In genomic region chr2:113157108-113157896, GRCh38 we compare ENCODE assay signal across 8 cellular contexts. TPM values are rescaled to one million over a fixed set of nuclear protein-coding genes. Genes with fewer than 3 reads are reported as not detected.
A peak's percentile ranks its signal among the peaks of the same experiment; 100 is the strongest.
DNase-seq lines count a peak whose midpoint lies in the region; ATAC-seq, FAIRE-seq and TF ChIP-seq lines count a peak whose summit lies in the region.

No MANE protein-coding gene starts in this region.

- H3K9me3 ChIP-seq in IMR-90 (ENCODE audit: control insufficient read depth, insufficient read depth, low read length) = no peaks in the 10 kb centered on the region
- H3K9me3 ChIP-seq in endothelial cell of umbilical vein (replicated peaks; ENCODE audit: control insufficient read depth, insufficient read depth, low read length) = no peaks in the 10 kb centered on the region

- H3K9me1 ChIP-seq in IMR-90 (ENCODE audit: insufficient read depth, low read length) (no peaks in the 10 kb centered on the region), endothelial cell of umbilical vein (replicated peaks; ENCODE audit: control insufficient read depth, extremely low read depth, insufficient read depth, low read length) (no peaks in the 10 kb centered on the region)

- CTCF ChIA-PET in IMR-90 (lab: Yijun Ruan, JAX) (interaction anchor here (0.5 to 1.7 kb wide), 2 partner anchors 15 to 232 kb away, joined by 3 to 4 read pairs; no protein-coding TSS in a partner anchor), endothelial cell of umbilical vein (lab: Charles Lee) (interaction anchor here (1.4 to 2.7 kb wide), 4 partner anchors 19 to 213 kb away, joined by 3 to 29 read pairs (median 14); no protein-coding TSS in a partner anchor)

- H3K27ac ChIP-seq in IMR-90 (ENCODE audit: insufficient read depth, low read length) = no peak overlapping the region
- H3K27ac ChIP-seq in endothelial cell of umbilical vein (ENCODE audit: insufficient read depth, low read depth, low read length) = no peak overlapping the region

- peak overlapping the region; percentile 63 for H2AFZ ChIP-seq in IMR-90 (replicated peaks; ENCODE audit: low read length, poor library complexity)
- peak overlapping the region; percentile 4 for H2AFZ ChIP-seq in endothelial cell of umbilical vein (ENCODE audit: low read depth, low read length)

- DNase-seq in AG20443 (ENCODE audit: low spot score) (peak; percentile 68), IMR-90 (no peak), endothelial cell of umbilical vein (ENCODE audit: low read depth, low spot score) (no peak), SW 1271 (lab: John Stamatoyannopoulos, UW) (no peak), cerebellar nuclear complex (lab: John Stamatoyannopoulos, UW) (no peak)
- DNase-seq in activated CD4-positive, alpha-beta T cell treated with anti-CD3 and anti-CD28 coated beads for 4 hours = peak; percentile 46 to 55
- DNase-seq in naive thymus-derived CD8-positive, alpha-beta T cell = peak in 6 of 10 donors; percentile 30 to 59 (median 50)

- H2BK5ac ChIP-seq in IMR-90 (ENCODE audit: low read depth, low read length, poor library complexity, severe bottlenecking) = no peak overlapping the region

- H4K91ac ChIP-seq in IMR-90 (ENCODE audit: insufficient read depth, low read depth, low read length) = no peak overlapping the region

- no peak overlapping the region for H4K5ac ChIP-seq in IMR-90 (ENCODE audit: low read depth, low read length)

- no peak overlapping the region for H2BK120ac ChIP-seq in IMR-90 (ENCODE audit: low read depth, low read length)

- no peak overlapping the region for H3K14ac ChIP-seq in IMR-90 (replicated peaks; ENCODE audit: low read depth, low read length)

- POLR2A ChIA-PET in IMR-90 (lab: Charles Lee; ENCODE audit: unreplicated experiment) = no interaction called here
- POLR2A ChIA-PET in endothelial cell of umbilical vein (lab: Charles Lee) = no interaction called here
- POLR2A ChIA-PET in naive thymus-derived CD8-positive, alpha-beta T cell (lab: Charles Lee) = interaction anchor here (0.6 to 14.7 kb wide), 6 partner anchors 17 to 97 kb away, joined by 3 to 318 read pairs (median 5); partner anchors contain the start of gene PSD4

- H3K36me3 ChIP-seq in IMR-90 (ENCODE audit: control insufficient read depth, insufficient read depth, low read length) (no peaks in the 10 kb centered on the region), endothelial cell of umbilical vein (ENCODE audit: control insufficient read depth in 2 of 2, extremely low read depth in 1 of 2, insufficient read depth in 2 of 2, low read length in 2 of 2) (no peaks in the 10 kb centered on the region)

- H4K20me1 ChIP-seq in IMR-90 (ENCODE audit: insufficient read depth, low read length) (no peaks in the 10 kb centered on the region), endothelial cell of umbilical vein (replicated peaks; ENCODE audit: control insufficient read depth, extremely low read depth, insufficient read depth, low read length) (no peaks in the 10 kb centered on the region)

- no peaks in the 10 kb centered on the region for H3K36me3 Mint-ChIP-seq in naive thymus-derived CD8-positive, alpha-beta T cell

- dilution Hi-C loops in IMR-90 (cut with HindIII; ENCODE audit: low sequenced_read_pairs, unreplicated experiment) = no loop called here
- dilution Hi-C loops in endothelial cell of umbilical vein (cut with MboI; ENCODE audit: extremely low pct_ligation_motif_present, low sequenced_read_pairs) = no loop called here

- H3K27me3 Mint-ChIP-seq in naive thymus-derived CD8-positive, alpha-beta T cell = no peaks in the 10 kb centered on the region

- in situ Hi-C loops in IMR-90 (cut with MboI; ENCODE audit: low sequenced_read_pairs) = no loop called here

- peaks cover 23% of the 10 kb centered on the region for H3K27me3 ChIP-seq in IMR-90 (ENCODE audit: control insufficient read depth, insufficient read depth, low read length)
- peaks cover 32 to 36% of the 10 kb centered on the region in 2 experiments for H3K27me3 ChIP-seq in endothelial cell of umbilical vein (ENCODE audit: control insufficient read depth in 2 of 2, insufficient read depth in 2 of 2, low read length in 2 of 2)

- H3K4me1 ChIP-seq in IMR-90 (ENCODE audit: control insufficient read depth, insufficient read depth, low read length) (no peaks in the 10 kb centered on the region; the same call in 1 of the 2 replicates), endothelial cell of umbilical vein (ENCODE audit: control insufficient read depth, extremely low read depth, insufficient read depth, low read length) (peaks cover 6% of the 10 kb centered on the region)

- peaks cover 9 to 34% (median 26%) of the 10 kb centered on the region in 4 donors for H3K4me1 Mint-ChIP-seq in naive thymus-derived CD8-positive, alpha-beta T cell

- peak; percentile 63 for ATAC-seq in GM19372 (IDR thresholded peaks at IDR 0.05; ENCODE audit: low read depth, unreplicated experiment)
- ATAC-seq in IMR-90 (ENCODE audit: low read depth) = peak; percentile 54
- peak; percentile 87 for ATAC-seq in naive thymus-derived CD8-positive, alpha-beta T cell

- intact Hi-C loops in IMR-90 (cut with micrococcal nuclease) (no loop called here), endothelial cell of umbilical vein (cut with micrococcal nuclease) (no loop called here)

- H2BK20ac ChIP-seq in IMR-90 (ENCODE audit: low read depth, low read length) = no peak overlapping the region

- TF ChIP-seq RAD21 in IMR-90 (IDR thresholded peaks at IDR 0.05; ENCODE audit: low read length) = no peak

- H3K4me3 Mint-ChIP-seq in naive thymus-derived CD8-positive, alpha-beta T cell = peak overlapping the region; percentile 83 to 93 (median 87)

- H3K9ac ChIP-seq in IMR-90 (ENCODE audit: low read depth, low read length) = no peak overlapping the region
- no peak overlapping the region for H3K9ac ChIP-seq in endothelial cell of umbilical vein (replicated peaks; ENCODE audit: extremely low read depth, insufficient read depth, low read length)

- H3K56ac ChIP-seq in IMR-90 (ENCODE audit: extremely low read depth, insufficient read depth, low read length) = no peak overlapping the region

- no peak overlapping the region for H3K4ac ChIP-seq in IMR-90 (ENCODE audit: low read depth, low read length)

- no peak overlapping the region for H3K23ac ChIP-seq in IMR-90 (ENCODE audit: low read depth, low read length)

- no peak overlapping the region for H4K8ac ChIP-seq in IMR-90 (ENCODE audit: low read depth in 2 of 2, low read length in 2 of 2)

- H3K79me1 ChIP-seq in IMR-90 (ENCODE audit: low read depth in 1 of 2, low read length in 2 of 2) = no peaks in the 10 kb centered on the region

- no peak for FAIRE-seq in endothelial cell of umbilical vein (lab: Jason Lieb, UNC)

- no peaks in the 10 kb centered on the region for H3K79me2 ChIP-seq in endothelial cell of umbilical vein (ENCODE audit: control insufficient read depth, insufficient read depth, low read length)

- H3K4me3 ChIP-seq in IMR-90 (ENCODE audit: insufficient read depth, low read depth, low read length) (peak overlapping the region; percentile 16; the same call in 1 of the 2 replicates), endothelial cell of umbilical vein (replicated peaks in 1 of 3; ENCODE audit: insufficient read depth in 1 of 3, low read depth in 1 of 3, low read length in 3 of 3) (no peak overlapping the region)

- H2AK9ac ChIP-seq in IMR-90 (replicated peaks; ENCODE audit: low read depth, low read length, poor library complexity) = no peak overlapping the region

- no peaks in the 10 kb centered on the region for H3K9me3 Mint-ChIP-seq in naive thymus-derived CD8-positive, alpha-beta T cell

- peak overlapping the region in 9 of 10 donors; percentile 81 to 96 (median 91) for H3K27ac Mint-ChIP-seq in naive thymus-derived CD8-positive, alpha-beta T cell

- TF ChIP-seq CTCF in IMR-90 (conservative IDR thresholded peaks at IDR 0.05; ENCODE audit: low read depth, low read length) (no peak), endothelial cell of umbilical vein (IDR thresholded peaks at IDR 0.05; ENCODE audit: extremely low read depth in 1 of 2, insufficient read depth in 1 of 2, low read depth in 1 of 2, low read length in 2 of 2) (no peak)

- H3K4me2 ChIP-seq in IMR-90 (ENCODE audit: low read depth, low read length) (no peak overlapping the region), endothelial cell of umbilical vein (ENCODE audit: insufficient read depth, low read length) (peak overlapping the region; percentile 8)

- H2AK5ac ChIP-seq in IMR-90 (ENCODE audit: low read depth, low read length) = no peak overlapping the region

- no peak overlapping the region for H3K18ac ChIP-seq in IMR-90 (ENCODE audit: low read depth, low read length)

- 10% methylated on average over 25 of the region's 92 CpGs; no CpG with 5 or more reads in 1 of the 2 experiments for WGBS in IMR-90 (ENCODE audit: extremely low coverage in 2 of 2, insufficient read length in 1 of 2), 2 experiments

- H2BK15ac ChIP-seq in IMR-90 (ENCODE audit: low read depth, low read length) = no peak overlapping the region

- no peak for TF ChIP-seq POLR2A in IMR-90 (IDR thresholded peaks at IDR 0.05; ENCODE audit: low read depth, low read length)
- no peak for TF ChIP-seq POLR2A in endothelial cell of umbilical vein (IDR thresholded peaks at IDR 0.05; ENCODE audit: low read depth, low read length)

- BruUV-seq in IMR-90 (replicated peaks; lab: Mats Ljungman, UMichigan) (no TSS peak), endothelial cell of umbilical vein (replicated peaks; lab: Mats Ljungman, UMichigan) (no TSS peak)

RNA-seq across cellular contexts. Expression of gene PSD4, which starts 16.5 kb away (rescaled TPM):
- total RNA-seq in IMR-90 (2012; rRNA removed) (0.28 and 0.36 TPM in 2 replicates), endothelial cell of umbilical vein (0.09 and 0.24 TPM in 2 replicates)
- polyA plus RNA-seq in IMR-90 (2012; rRNA removed) (0.55 and 0.70 TPM in 2 replicates), endothelial cell of umbilical vein (0.01 TPM in 1 of 2 replicates, not detected in the other)
- polyA plus RNA-seq in IMR-90 (2012; cell fraction: cytosol; rRNA removed) = 0.48 and 0.76 TPM in 2 replicates
- 0.66 and 0.72 TPM in 2 replicates for polyA plus RNA-seq in IMR-90 (2012; cell fraction: nucleus; rRNA removed; ENCODE audit: low replicate concordance)
- 0.04 and 0.08 TPM in 2 replicates for polyA plus RNA-seq in endothelial cell of umbilical vein (2011; cell fraction: cytosol; rRNA removed)
- 0.04 and 0.07 TPM in 2 replicates for polyA plus RNA-seq in endothelial cell of umbilical vein (2011; cell fraction: nucleus; rRNA removed)
- 0.04 and 0.05 TPM in 2 replicates for polyA plus RNA-seq in endothelial cell of umbilical vein (2012)
- 0.74 TPM in 1 of 2 replicates, not detected in the other for polyA minus RNA-seq in endothelial cell of umbilical vein
- polyA minus RNA-seq in endothelial cell of umbilical vein (2011; cell fraction: cytosol; rRNA and poly(A)+ RNA removed) = 1.7 TPM
- polyA minus RNA-seq in endothelial cell of umbilical vein (2011; cell fraction: nucleus; rRNA and poly(A)+ RNA removed) = 0.14 TPM in 1 of 2 replicates, not detected in the other
- total RNA-seq in naive thymus-derived CD8-positive, alpha-beta T cell = 100 to 1,000 TPM; 118 to 124 TPM
- polyA plus RNA-seq in naive thymus-derived CD8-positive, alpha-beta T cell = 10 to 100 TPM; 22.8 to 44.1 (median 29.9) TPM

RNA-seq across cellular contexts. Expression of gene IL1RN, which starts 29.9 kb away (rescaled TPM):
- total RNA-seq in IMR-90 (2012; rRNA removed) (not detected in 2 replicates), endothelial cell of umbilical vein (not detected in 2 replicates)
- polyA plus RNA-seq in IMR-90 (2012; rRNA removed) (not detected in 2 replicates), endothelial cell of umbilical vein (not detected in 2 replicates)
- polyA plus RNA-seq in IMR-90 (2012; cell fraction: cytosol; rRNA removed) = not detected in 2 replicates
- polyA plus RNA-seq in IMR-90 (2012; cell fraction: nucleus; rRNA removed; ENCODE audit: low replicate concordance) = not detected in 2 replicates
- not detected in 2 replicates for polyA plus RNA-seq in endothelial cell of umbilical vein (2011; cell fraction: cytosol; rRNA removed)
- not detected in 2 replicates for polyA plus RNA-seq in endothelial cell of umbilical vein (2011; cell fraction: nucleus; rRNA removed)
- polyA plus RNA-seq in endothelial cell of umbilical vein (2012) = not detected in 2 replicates
- polyA minus RNA-seq in endothelial cell of umbilical vein = not detected in 2 replicates
- polyA minus RNA-seq in endothelial cell of umbilical vein (2011; cell fraction: cytosol; rRNA and poly(A)+ RNA removed) = not detected
- not detected in 2 replicates for polyA minus RNA-seq in endothelial cell of umbilical vein (2011; cell fraction: nucleus; rRNA and poly(A)+ RNA removed)
- total RNA-seq in naive thymus-derived CD8-positive, alpha-beta T cell = 1 to 10 TPM in 1 of 2 experiments, not detected in 1; 1.2 TPM
- not detected for polyA plus RNA-seq in naive thymus-derived CD8-positive, alpha-beta T cell

Comparison
In these comparisons a context has a peak if more than half of its experiments do, and no peak if none do; other contexts are left out.
1. DNase-seq: peak in AG20443 (single experiment), activated CD4-positive, alpha-beta T cell treated with anti-CD3 and anti-CD28 coated beads for 4 hours (2 of 2) and naive thymus-derived CD8-positive, alpha-beta T cell (6 of 10); none in IMR-90 (single experiment), endothelial cell of umbilical vein (single experiment), SW 1271 (0 of 2) and cerebellar nuclear complex (0 of 2).
2. RNA of gene PSD4, which starts 16.5 kb away (total RNA-seq): 118 to 124 TPM in naive thymus-derived CD8-positive, alpha-beta T cell; 0.28 to 0.36 TPM in IMR-90 and 0.09 to 0.24 TPM in endothelial cell of umbilical vein; every median in the first group is over 10 times any median in the second.
3. Peak in every context shown above with its lines, with median percentiles within 50 percentile points of each other: ATAC-seq.